Comparison of ENCODE assay signal across 7 cellular contexts in the genomic region with DNA sequence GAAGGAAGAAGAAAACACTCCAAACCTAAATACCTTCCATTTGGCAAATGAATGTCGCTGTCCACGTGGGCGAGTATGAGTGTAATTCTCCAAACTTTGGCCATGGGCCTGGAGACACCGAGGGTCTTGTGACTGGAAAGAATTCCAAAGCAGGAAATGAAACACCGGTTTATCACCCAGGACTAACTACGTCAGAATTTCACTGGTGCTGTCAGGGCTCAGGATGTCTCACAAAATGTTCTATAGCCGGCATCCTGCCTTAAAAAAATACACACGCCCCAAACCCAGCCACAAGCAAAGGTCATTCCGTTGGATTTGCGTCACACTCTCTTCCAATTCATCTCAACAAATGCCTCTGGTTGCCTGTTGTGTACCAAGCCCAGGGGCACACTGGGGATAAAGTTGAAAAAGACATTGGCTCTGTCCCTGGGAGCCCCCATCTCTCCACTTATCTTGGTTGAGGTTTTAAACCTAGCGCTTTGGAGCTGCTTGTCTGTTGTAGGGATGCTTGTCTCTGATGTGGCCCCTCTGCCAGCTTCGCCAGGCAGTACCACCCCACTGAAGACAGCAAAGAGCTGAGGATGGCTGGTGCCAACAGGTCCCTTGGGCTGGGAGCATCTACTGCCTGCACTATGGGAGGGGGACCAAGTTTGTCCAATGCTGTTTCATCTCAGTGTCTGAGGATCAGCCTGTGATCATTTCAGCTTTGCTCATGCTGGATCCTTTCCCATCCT. TPM values are rescaled to one million over a fixed set of nuclear protein-coding genes. Genes with fewer than 3 reads are reported as not detected.
DNase-seq lines count a peak whose midpoint lies in the region; ATAC-seq and TF ChIP-seq lines count a peak whose summit lies in the region.

No MANE protein-coding gene starts in this region.

- peak; percentile 99 for DNase-seq in brain microvascular endothelial cell
- DNase-seq in germinal center (ENCODE audit: low spot score), result no peak
- DNase-seq in activated CD8-positive, alpha-beta memory T cell treated with anti-CD3 and anti-CD28 coated beads, Interleukin-2, amount 10 ng/mL, durations not matched to agents 7 days and 5 days, result no peak
- no peak for DNase-seq in activated CD8-positive, alpha-beta memory T cell treated with anti-CD3 and anti-CD28 coated beads, Interleukin-2, amount 50 U/mL, for 4 hours

- peaks cover 4% of the 10 kb centered on the region for H3K9me3 Mint-ChIP-seq in activated CD8-positive, alpha-beta memory T cell treated with anti-CD3 and anti-CD28 coated beads, Interleukin-2, amount 10 ng/mL, durations not matched to agents 7 days and 5 days (ENCODE audit: low read depth)

- WGBS in liver, result 72% methylated on average over 12 of the region's 12 CpGs

- H3K4me3 ChIP-seq in brain microvascular endothelial cell (ENCODE audit: low read depth, low read length), result peak overlapping the region; percentile 35
- H3K4me3 ChIP-seq in liver (ENCODE audit: low read depth in 1 of 3, low read length in 3 of 3), result no peak overlapping the region

- CTCF ChIA-PET in activated CD8-positive, alpha-beta memory T cell treated with anti-CD3 and anti-CD28 coated beads, Interleukin-2, amount 10 ng/mL, durations not matched to agents 7 days and 5 days (lab: Charles Lee), result interaction anchor here (0.8 to 3.7 kb wide), 6 partner anchors 8 to 54 kb away, joined by 3 to 30 read pairs (median 5); a partner anchor contains a TSS

- H3K27me3 Mint-ChIP-seq in activated CD8-positive, alpha-beta memory T cell treated with anti-CD3 and anti-CD28 coated beads, Interleukin-2, amount 10 ng/mL, durations not matched to agents 7 days and 5 days, result peaks cover 2% of the 10 kb centered on the region

- H3K27ac ChIP-seq in brain microvascular endothelial cell (peak overlapping the region; percentile 100), liver (ENCODE audit: low read depth in 1 of 2, low read length in 2 of 2) (peak overlapping the region; percentile 70 to 87), temporal lobe (ENCODE audit: low read depth, low read length) (peak overlapping the region; percentile 66)

- TF ChIP-seq CTCF in brain microvascular endothelial cell (IDR thresholded peaks at IDR 0.05; ENCODE audit: low read depth, low read length, missing control alignments) (no peak), liver (IDR thresholded peaks at IDR 0.05; ENCODE audit: low read depth, low read length, missing input control) (no peak)

- H3K4me1 ChIP-seq in liver (ENCODE audit: control insufficient read depth in 4 of 4, insufficient read depth in 4 of 4, low read length in 3 of 4), result peaks cover 0 to 6% (median 3%) of the 10 kb centered on the region in 4 donors

- H3K27me3 ChIP-seq in brain microvascular endothelial cell (replicated peaks) (no peaks in the 10 kb centered on the region), liver (ENCODE audit: control insufficient read depth in 4 of 4, insufficient read depth in 4 of 4, low read length in 3 of 4) (no peaks in the 10 kb centered on the region)

- TF ChIP-seq EP300 in Ishikawa (IDR thresholded peaks at IDR 0.05; ENCODE audit: borderline replicate concordance), result no peak

- TF ChIP-seq RAD21 in Ishikawa (IDR thresholded peaks at IDR 0.05; ENCODE audit: low read depth) (no peak), liver (IDR thresholded peaks at IDR 0.05) (no peak)

- H3K9ac ChIP-seq in liver (ENCODE audit: low read depth in 1 of 2, low read length in 2 of 2), result no peak overlapping the region

- in situ Hi-C loops in brain microvascular endothelial cell (cut with HindIII; ENCODE audit: low pct_ligation_motif_present, low sequenced_read_pairs), result no loop called here

- no peak overlapping the region for H3K4me3 Mint-ChIP-seq in activated CD8-positive, alpha-beta memory T cell treated with anti-CD3 and anti-CD28 coated beads, Interleukin-2, amount 10 ng/mL, durations not matched to agents 7 days and 5 days

- no peaks in the 10 kb centered on the region for H3K9me3 ChIP-seq in liver (ENCODE audit: control insufficient read depth in 4 of 4, low read length in 3 of 4)

- no peak for ATAC-seq in activated CD8-positive, alpha-beta memory T cell treated with anti-CD3 and anti-CD28 coated beads, Interleukin-2, amount 10 ng/mL, durations not matched to agents 7 days and 5 days

- H3K27ac Mint-ChIP-seq in activated CD8-positive, alpha-beta memory T cell treated with anti-CD3 and anti-CD28 coated beads, Interleukin-2, amount 10 ng/mL, durations not matched to agents 7 days and 5 days, result no peak overlapping the region

- H3K36me3 Mint-ChIP-seq in activated CD8-positive, alpha-beta memory T cell treated with anti-CD3 and anti-CD28 coated beads, Interleukin-2, amount 10 ng/mL, durations not matched to agents 7 days and 5 days, result peaks cover 2% of the 10 kb centered on the region

- H3K4me1 Mint-ChIP-seq in activated CD8-positive, alpha-beta memory T cell treated with anti-CD3 and anti-CD28 coated beads, Interleukin-2, amount 10 ng/mL, durations not matched to agents 7 days and 5 days, result peaks cover 23% of the 10 kb centered on the region

- H3K36me3 ChIP-seq in brain microvascular endothelial cell (replicated peaks) (no peaks in the 10 kb centered on the region), liver (ENCODE audit: control insufficient read depth in 4 of 4, insufficient read depth in 3 of 4, low read depth in 1 of 4, low read length in 3 of 4) (no peaks in the 10 kb centered on the region)

TF ChIP-seq in Ishikawa, 13 proteins besides CTCF, POLR2A, EP300 and RAD21 (continues in another document):
- TF ChIP-seq, protein P1, sequence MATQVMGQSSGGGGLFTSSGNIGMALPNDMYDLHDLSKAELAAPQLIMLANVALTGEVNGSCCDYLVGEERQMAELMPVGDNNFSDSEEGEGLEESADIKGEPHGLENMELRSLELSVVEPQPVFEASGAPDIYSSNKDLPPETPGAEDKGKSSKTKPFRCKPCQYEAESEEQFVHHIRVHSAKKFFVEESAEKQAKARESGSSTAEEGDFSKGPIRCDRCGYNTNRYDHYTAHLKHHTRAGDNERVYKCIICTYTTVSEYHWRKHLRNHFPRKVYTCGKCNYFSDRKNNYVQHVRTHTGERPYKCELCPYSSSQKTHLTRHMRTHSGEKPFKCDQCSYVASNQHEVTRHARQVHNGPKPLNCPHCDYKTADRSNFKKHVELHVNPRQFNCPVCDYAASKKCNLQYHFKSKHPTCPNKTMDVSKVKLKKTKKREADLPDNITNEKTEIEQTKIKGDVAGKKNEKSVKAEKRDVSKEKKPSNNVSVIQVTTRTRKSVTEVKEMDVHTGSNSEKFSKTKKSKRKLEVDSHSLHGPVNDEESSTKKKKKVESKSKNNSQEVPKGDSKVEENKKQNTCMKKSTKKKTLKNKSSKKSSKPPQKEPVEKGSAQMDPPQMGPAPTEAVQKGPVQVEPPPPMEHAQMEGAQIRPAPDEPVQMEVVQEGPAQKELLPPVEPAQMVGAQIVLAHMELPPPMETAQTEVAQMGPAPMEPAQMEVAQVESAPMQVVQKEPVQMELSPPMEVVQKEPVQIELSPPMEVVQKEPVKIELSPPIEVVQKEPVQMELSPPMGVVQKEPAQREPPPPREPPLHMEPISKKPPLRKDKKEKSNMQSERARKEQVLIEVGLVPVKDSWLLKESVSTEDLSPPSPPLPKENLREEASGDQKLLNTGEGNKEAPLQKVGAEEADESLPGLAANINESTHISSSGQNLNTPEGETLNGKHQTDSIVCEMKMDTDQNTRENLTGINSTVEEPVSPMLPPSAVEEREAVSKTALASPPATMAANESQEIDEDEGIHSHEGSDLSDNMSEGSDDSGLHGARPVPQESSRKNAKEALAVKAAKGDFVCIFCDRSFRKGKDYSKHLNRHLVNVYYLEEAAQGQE (IDR thresholded peaks at IDR 0.05; ENCODE audit: low read depth), result 0 out of 2 replicates have a peak, but pooled peaks have one; percentile 15

TF ChIP-seq in liver, 16 proteins besides CTCF, POLR2A, EP300 and RAD21:
- TF ChIP-seq GABPA (IDR thresholded peaks at IDR 0.05 in 1 of 2, conservative IDR thresholded peaks at IDR 0.05 in 1 of 2) (no peak), SP1 (IDR thresholded peaks at IDR 0.05) (peak; percentile 75), RXRA (IDR thresholded peaks at IDR 0.05) (peak; percentile 63 to 68), NR2F2 (IDR thresholded peaks at IDR 0.05) (peak; percentile 87)

RNA-seq across cellular contexts. Expression of a gene that starts 31.2 kb away (rescaled TPM):
- total RNA-seq in liver, result 1 to 10 TPM; 1.0 to 4.6 TPM
- polyA plus RNA-seq in liver, result 1 to 10 TPM; 1.6 to 1.8 TPM
- 1.7 TPM for total RNA-seq in temporal lobe
- 1 to 10 TPM in 1 of 2 experiments, under 1 TPM in 1; 0.96 to 1.3 TPM for total RNA-seq in activated CD8-positive, alpha-beta memory T cell treated with anti-CD3 and anti-CD28 coated beads, Interleukin-2, amount 10 ng/mL, durations not matched to agents 7 days and 5 days

RNA-seq across cellular contexts. Expression of a gene that starts 38.1 kb away (rescaled TPM):
- total RNA-seq in liver, result 1 to 10 TPM; 7.7 to 7.9 TPM
- polyA plus RNA-seq in liver, result 1 to 10 TPM; 3.5 to 4.2 TPM
- total RNA-seq in temporal lobe, result 2.0 TPM
- total RNA-seq in activated CD8-positive, alpha-beta memory T cell treated with anti-CD3 and anti-CD28 coated beads, Interleukin-2, amount 10 ng/mL, durations not matched to agents 7 days and 5 days, result 10 to 100 TPM; 21.6 to 21.9 TPM

RNA-seq across cellular contexts. Expression of a gene that starts 45.5 kb away (rescaled TPM):
- 100 to 1,000 TPM; 137 to 156 TPM for total RNA-seq in liver
- 100 to 1,000 TPM; 266 to 349 TPM for polyA plus RNA-seq in liver
- 17.5 TPM for total RNA-seq in temporal lobe
- total RNA-seq in activated CD8-positive, alpha-beta memory T cell treated with anti-CD3 and anti-CD28 coated beads, Interleukin-2, amount 10 ng/mL, durations not matched to agents 7 days and 5 days, result 100 to 1,000 TPM; 128 to 161 TPM

RNA-seq across cellular contexts. Expression of a gene that starts 53.5 kb away (rescaled TPM):
- total RNA-seq in liver, result under 1 TPM; 0.08 to 0.09 TPM
- under 1 TPM in 1 of 2 donors, not detected in 1; 0.01 TPM for polyA plus RNA-seq in liver
- total RNA-seq in temporal lobe, result 0.25 TPM
- total RNA-seq in activated CD8-positive, alpha-beta memory T cell treated with anti-CD3 and anti-CD28 coated beads, Interleukin-2, amount 10 ng/mL, durations not matched to agents 7 days and 5 days, result under 1 TPM; 0.56 to 0.64 TPM
